ENCODE assay signal across 7 cellular contexts in genomic region chr5:170449232-170449631, GRCh38. TPM values are rescaled to one million over a fixed set of nuclear protein-coding genes. Genes with fewer than 3 reads are reported as not detected.
"Had no signal": no experiment of that assay in that cellular context is flagged by ENCODE, and none has a peak within 500 bp of the region (broad histone marks: within the 10 kb centered on the region; RNA-seq: fewer than 3 reads in every experiment).

No MANE protein-coding gene starts in this region.

- H3K27ac ChIP-seq: GM23248 had no signal

- H2AFZ ChIP-seq: GM23248 had no signal

- H3K4me3 ChIP-seq: GM23248 had no signal

- DNase-seq: GM23248, GOT3, H7, HCEC 1CT, IMR-90 had no signal

RNA-seq across cellular contexts. Expression of gene KCNIP1, which starts 54.6 kb away (rescaled TPM):
- total RNA-seq: GM23248, H4, HT-29, IMR-90 had no signal
